ENCODE assay signal across 1 cellular context in the genomic region with DNA sequence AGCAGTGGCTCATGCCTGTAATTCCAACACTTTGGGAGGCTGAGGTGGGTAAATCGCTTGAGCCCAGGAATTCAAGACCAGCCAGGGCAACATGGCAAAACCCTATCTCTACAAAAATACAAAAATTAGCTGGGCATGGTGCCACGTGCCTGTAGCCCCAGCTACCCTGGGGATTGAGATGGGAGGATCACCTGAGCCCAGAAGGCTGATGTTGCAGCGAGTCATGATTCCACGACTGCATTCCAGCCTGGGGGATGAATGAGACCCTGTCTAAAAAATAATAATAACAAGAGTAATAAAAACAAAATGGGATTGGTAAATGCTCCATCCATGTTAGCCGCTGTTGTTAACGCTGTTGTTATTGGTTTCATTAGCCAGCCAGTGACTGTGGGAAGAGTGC.
TF ChIP-seq lines count a peak whose summit lies in the region.

No MANE protein-coding gene starts in this region.

TF ChIP-seq in HCT116, 20 proteins besides CTCF, POLR2A, EP300 and RAD21:
- TF ChIP-seq, protein P1, sequence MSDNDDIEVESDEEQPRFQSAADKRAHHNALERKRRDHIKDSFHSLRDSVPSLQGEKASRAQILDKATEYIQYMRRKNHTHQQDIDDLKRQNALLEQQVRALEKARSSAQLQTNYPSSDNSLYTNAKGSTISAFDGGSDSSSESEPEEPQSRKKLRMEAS (IDR thresholded peaks at IDR 0.05) = no peak
- no peak for TF ChIP-seq SP1 (IDR thresholded peaks at IDR 0.05; ENCODE audit: low read depth)
- TF ChIP-seq ELF1 (IDR thresholded peaks at IDR 0.05; ENCODE audit: borderline replicate concordance, low read depth) = no peak
- peak; percentile 41; the same call in 1 of the 2 replicates for TF ChIP-seq FOSL1 (IDR thresholded peaks at IDR 0.05; ENCODE audit: low read depth)
- no peak for TF ChIP-seq YY1 (IDR thresholded peaks at IDR 0.05; ENCODE audit: extremely low read depth, insufficient replicate concordance, low read depth, low read length)
- no peak for TF ChIP-seq POLR2AphosphoS5 (IDR thresholded peaks at IDR 0.05; ENCODE audit: low read depth, low read length)
- TF ChIP-seq ZFX (IDR thresholded peaks at IDR 0.05) = no peak
- TF ChIP-seq, protein P2, sequence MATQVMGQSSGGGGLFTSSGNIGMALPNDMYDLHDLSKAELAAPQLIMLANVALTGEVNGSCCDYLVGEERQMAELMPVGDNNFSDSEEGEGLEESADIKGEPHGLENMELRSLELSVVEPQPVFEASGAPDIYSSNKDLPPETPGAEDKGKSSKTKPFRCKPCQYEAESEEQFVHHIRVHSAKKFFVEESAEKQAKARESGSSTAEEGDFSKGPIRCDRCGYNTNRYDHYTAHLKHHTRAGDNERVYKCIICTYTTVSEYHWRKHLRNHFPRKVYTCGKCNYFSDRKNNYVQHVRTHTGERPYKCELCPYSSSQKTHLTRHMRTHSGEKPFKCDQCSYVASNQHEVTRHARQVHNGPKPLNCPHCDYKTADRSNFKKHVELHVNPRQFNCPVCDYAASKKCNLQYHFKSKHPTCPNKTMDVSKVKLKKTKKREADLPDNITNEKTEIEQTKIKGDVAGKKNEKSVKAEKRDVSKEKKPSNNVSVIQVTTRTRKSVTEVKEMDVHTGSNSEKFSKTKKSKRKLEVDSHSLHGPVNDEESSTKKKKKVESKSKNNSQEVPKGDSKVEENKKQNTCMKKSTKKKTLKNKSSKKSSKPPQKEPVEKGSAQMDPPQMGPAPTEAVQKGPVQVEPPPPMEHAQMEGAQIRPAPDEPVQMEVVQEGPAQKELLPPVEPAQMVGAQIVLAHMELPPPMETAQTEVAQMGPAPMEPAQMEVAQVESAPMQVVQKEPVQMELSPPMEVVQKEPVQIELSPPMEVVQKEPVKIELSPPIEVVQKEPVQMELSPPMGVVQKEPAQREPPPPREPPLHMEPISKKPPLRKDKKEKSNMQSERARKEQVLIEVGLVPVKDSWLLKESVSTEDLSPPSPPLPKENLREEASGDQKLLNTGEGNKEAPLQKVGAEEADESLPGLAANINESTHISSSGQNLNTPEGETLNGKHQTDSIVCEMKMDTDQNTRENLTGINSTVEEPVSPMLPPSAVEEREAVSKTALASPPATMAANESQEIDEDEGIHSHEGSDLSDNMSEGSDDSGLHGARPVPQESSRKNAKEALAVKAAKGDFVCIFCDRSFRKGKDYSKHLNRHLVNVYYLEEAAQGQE (IDR thresholded peaks at IDR 0.05; ENCODE audit: low read depth) = no peak
